14 cellular contexts compared by ENCODE assay signal in the genomic region with DNA sequence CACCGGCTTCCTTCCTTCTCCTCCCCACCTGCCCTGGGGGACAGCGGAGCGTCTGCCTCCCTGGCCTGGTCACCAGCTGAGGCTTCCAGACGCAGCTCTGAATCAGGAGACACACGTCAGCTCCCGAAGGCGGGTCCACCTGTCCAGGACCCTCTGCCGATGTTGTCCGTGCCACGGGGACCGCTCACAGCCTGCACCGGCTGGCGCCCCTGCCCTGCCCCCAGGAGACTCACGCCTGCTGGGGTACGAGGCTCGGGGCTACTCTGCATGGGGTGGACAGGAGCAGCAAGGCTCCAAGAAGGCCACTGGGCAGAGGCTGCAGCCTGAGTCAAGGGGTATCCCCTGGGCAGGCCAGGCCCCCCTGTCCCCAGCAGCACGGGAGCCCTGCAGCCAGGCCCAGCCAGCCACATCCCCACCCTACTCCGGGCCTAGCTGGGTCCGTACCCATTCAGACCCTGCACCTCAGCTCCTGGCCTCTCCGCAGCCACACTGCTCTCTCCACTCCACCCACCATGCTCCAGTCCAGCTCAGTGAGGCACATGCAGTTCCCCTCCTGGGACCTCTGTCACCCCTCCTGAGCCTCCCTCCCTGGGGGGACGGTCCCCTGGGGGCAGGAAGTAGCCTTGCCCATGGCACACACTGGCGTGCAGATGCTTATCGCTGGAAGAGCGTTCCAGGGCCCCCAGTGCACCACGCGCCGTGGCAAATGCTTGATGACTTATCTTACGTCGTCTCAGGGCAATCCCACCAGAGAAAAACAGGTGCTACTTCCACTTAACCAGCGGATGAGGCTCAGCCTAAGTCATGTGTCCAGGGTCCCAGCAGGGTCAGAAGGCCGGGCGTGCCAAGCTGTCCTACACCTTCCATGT. TPM values are rescaled to one million over a fixed set of nuclear protein-coding genes. Genes with fewer than 3 reads are reported as not detected.
DNase-seq lines count a peak whose midpoint lies in the region; ATAC-seq and TF ChIP-seq lines count a peak whose summit lies in the region.
"Had no signal": no experiment of that assay in that cellular context is flagged by ENCODE, and none has a peak within 500 bp of the region (broad histone marks: within the 10 kb centered on the region; RNA-seq: fewer than 3 reads in every experiment).

No MANE protein-coding gene starts in this region.

- POLR2A ChIA-PET in HEK293 (lab: Yijun Ruan, JAX), result no interaction called here

- H3K9me3 ChIP-seq in HEK293 (ENCODE audit: control insufficient read depth, insufficient read depth, low read depth, low read length), result no peaks in the 10 kb centered on the region
- H3K9me3 ChIP-seq: transverse colon had no signal

- DNase-seq in NCI-H1417 (lab: John Stamatoyannopoulos, UW), result peak in 2 of 3 experiments; percentile 41 to 52
- DNase-seq in NCI-H1417 treated with DMSO at 0.1 percent for 48 hours (lab: John Stamatoyannopoulos, UW), result no peak
- DNase-seq in natural killer cell, result no peak
- no peak for DNase-seq in HuH-7.5 (ENCODE audit: low spot score)
- DNase-seq in SK-N-DZ (ENCODE audit: low spot score), result no peak
- DNase-seq in NCI-H510A treated with DMSO at 0.1 percent for 48 hours (lab: John Stamatoyannopoulos, UW), result no peak
- DNase-seq: 8988T; GF-D8; stimulated activated CD4-positive, alpha-beta T cell treated with anti-CD3 and anti-CD28 coated beads, Interleukin-1b, Interleukin-23, amount 100 ng/mL, for 48 hours; transverse colon had no signal

- H3K9me3 Mint-ChIP-seq in activated T-helper 17 cell treated with anti-CD3 and anti-CD28 coated beads, Interleukin-2, amount 50 U/mL, for 72 hours, result no peaks in the 10 kb centered on the region
- H3K9me3 Mint-ChIP-seq in natural killer cell, result no peaks in the 10 kb centered on the region

- CTCF ChIA-PET in HEK293 (lab: Yijun Ruan, JAX), result interaction anchor here (0.6 to 1.1 kb wide), 4 partner anchors 9 to 183 kb away, joined by 3 to 4 read pairs (median 4); no protein-coding TSS in a partner anchor

- no peaks in the 10 kb centered on the region for H3K36me3 ChIP-seq in HEK293 (ENCODE audit: control insufficient read depth in 2 of 2, insufficient read depth in 1 of 2, low read length in 2 of 2)
- H3K36me3 ChIP-seq: transverse colon had no signal

- intact Hi-C loops in natural killer cell (cut with micrococcal nuclease), result no loop called here

- H3K27ac ChIP-seq in HEK293 (ENCODE audit: extremely low read depth, low read depth, low read length), result no peak overlapping the region
- H3K27ac ChIP-seq: transverse colon had no signal

- H3K27ac Mint-ChIP-seq in activated T-helper 17 cell treated with anti-CD3 and anti-CD28 coated beads, Interleukin-2, amount 50 U/mL, for 72 hours, result no peak overlapping the region
- H3K27ac Mint-ChIP-seq in natural killer cell, result no peak overlapping the region

- no peaks in the 10 kb centered on the region for H3K4me1 Mint-ChIP-seq in activated T-helper 17 cell treated with anti-CD3 and anti-CD28 coated beads, Interleukin-2, amount 50 U/mL, for 72 hours
- peaks cover 0 to 5% of the 10 kb centered on the region in 2 donors for H3K4me1 Mint-ChIP-seq in natural killer cell

- H3K4me1 ChIP-seq in HEK293 (ENCODE audit: control insufficient read depth, insufficient read depth, low read length), result no peaks in the 10 kb centered on the region

- peak; percentile 40 for ATAC-seq in activated T-helper 17 cell treated with anti-CD3 and anti-CD28 coated beads, Interleukin-2, amount 50 U/mL, for 72 hours (replicated peaks)
- ATAC-seq in natural killer cell, result peak in 2 of 3 donors; percentile 30 to 50

- TF ChIP-seq CTCF in HEK293 (tag by site-specific recombination; IDR thresholded peaks at IDR 0.05), result no peak
- no peak for TF ChIP-seq CTCF in natural killer cell (IDR thresholded peaks at IDR 0.05)

- no peak overlapping the region for H3K4me3 ChIP-seq in HEK293 (ENCODE audit: low read depth, low read length)
- H3K4me3 ChIP-seq: transverse colon had no signal

- H3K4me3 Mint-ChIP-seq in activated T-helper 17 cell treated with anti-CD3 and anti-CD28 coated beads, Interleukin-2, amount 50 U/mL, for 72 hours, result no peak overlapping the region
- no peak overlapping the region for H3K4me3 Mint-ChIP-seq in natural killer cell

- peaks cover 3% of the 10 kb centered on the region for H3K27me3 Mint-ChIP-seq in activated T-helper 17 cell treated with anti-CD3 and anti-CD28 coated beads, Interleukin-2, amount 50 U/mL, for 72 hours
- H3K27me3 Mint-ChIP-seq in natural killer cell (ENCODE audit: low read depth in 2 of 2), result no peaks in the 10 kb centered on the region

- H3K36me3 Mint-ChIP-seq in activated T-helper 17 cell treated with anti-CD3 and anti-CD28 coated beads, Interleukin-2, amount 50 U/mL, for 72 hours (ENCODE audit: low read depth), result no peaks in the 10 kb centered on the region
- no peaks in the 10 kb centered on the region for H3K36me3 Mint-ChIP-seq in natural killer cell

TF ChIP-seq in HEK293, 187 proteins besides CTCF, POLR2A, EP300 and RAD21:
- TF ChIP-seq ZNF571 (tag by site-specific recombination; IDR thresholded peaks at IDR 0.05), result no peak
- TF ChIP-seq GLIS1 (tag by site-specific recombination; IDR thresholded peaks at IDR 0.05), result peak; percentile 53
- TF ChIP-seq ZNF121 (tag by site-specific recombination; IDR thresholded peaks at IDR 0.05), result no peak
- peak; percentile 76 for TF ChIP-seq ZIC2 (tag by site-specific recombination; IDR thresholded peaks at IDR 0.05)
- TF ChIP-seq SALL2 (tag by site-specific recombination; IDR thresholded peaks at IDR 0.05; ENCODE audit: borderline replicate concordance), result no peak
- no peak for TF ChIP-seq ZNF776 (tag by site-specific recombination; IDR thresholded peaks at IDR 0.05; ENCODE audit: borderline replicate concordance)
- TF ChIP-seq ZNF169 (tag by site-specific recombination; IDR thresholded peaks at IDR 0.05), result no peak
- peak; percentile 64 for TF ChIP-seq ZNF600 (tag by site-specific recombination; IDR thresholded peaks at IDR 0.05)
- TF ChIP-seq ZNF777 (tag by site-specific recombination; IDR thresholded peaks at IDR 0.05; ENCODE audit: borderline replicate concordance), result no peak
- peak; percentile 45; the same call in 1 of the 2 replicates for TF ChIP-seq PBX3 (CRISPR knock-in tag; IDR thresholded peaks at IDR 0.05)
- no peak for TF ChIP-seq ZNF677 (tag by site-specific recombination; IDR thresholded peaks at IDR 0.05)
- TF ChIP-seq SP2 (tag by site-specific recombination; IDR thresholded peaks at IDR 0.05), result peak; percentile 26; the same call in 1 of the 2 replicates
- TF ChIP-seq ZNF530 (tag by site-specific recombination; IDR thresholded peaks at IDR 0.05; ENCODE audit: low read depth), result no peak

RNA-seq across cellular contexts. Expression of gene CCDC187, which starts 2.2 kb away (rescaled TPM):
- total RNA-seq in activated T-helper 17 cell treated with anti-CD3 and anti-CD28 coated beads, Interleukin-2, amount 50 U/mL, for 72 hours, result under 1 TPM in 1 of 2 donors, not detected in 1; 0.02 TPM
- total RNA-seq in natural killer cell, result under 1 TPM in 1 of 3 donors, not detected in 2; 0.18 TPM
- 0.06 TPM in 1 of 2 replicates, not detected in the other for polyA plus RNA-seq in SK-N-DZ (2014; cell fraction: cytosol; rRNA removed)
- 0.09 and 0.35 TPM in 2 replicates for polyA plus RNA-seq in SK-N-DZ (2014; cell fraction: nucleus; rRNA removed)
- total RNA-seq: renal cortical epithelial cell had no signal
- polyA plus RNA-seq: esophagus had no signal

RNA-seq across cellular contexts. Expression of gene GPSM1, which starts 21.3 kb away (rescaled TPM):
- 10 to 100 TPM in 1 of 2 donors, 1 to 10 TPM in 1; 5.9 to 16.3 TPM for total RNA-seq in activated T-helper 17 cell treated with anti-CD3 and anti-CD28 coated beads, Interleukin-2, amount 50 U/mL, for 72 hours
- total RNA-seq in natural killer cell, result 1 to 10 TPM; 2.6 to 4.2 (median 3.4) TPM
- 32.3 and 50.0 TPM in 2 replicates for polyA plus RNA-seq in SK-N-DZ (2014; cell fraction: cytosol; rRNA removed)
- 93.4 and 93.5 TPM in 2 replicates for polyA plus RNA-seq in SK-N-DZ (2014; cell fraction: nucleus; rRNA removed)

RNA-seq across cellular contexts. Expression of gene DNLZ, which starts 57.5 kb away (rescaled TPM):
- 10 to 100 TPM; 10.3 to 24.0 TPM for total RNA-seq in activated T-helper 17 cell treated with anti-CD3 and anti-CD28 coated beads, Interleukin-2, amount 50 U/mL, for 72 hours
- total RNA-seq in natural killer cell, result 10 to 100 TPM; 24.6 to 34.8 (median 28.9) TPM
- 39.9 and 53.5 TPM in 2 replicates for polyA plus RNA-seq in SK-N-DZ (2014; cell fraction: cytosol; rRNA removed)
- polyA plus RNA-seq in SK-N-DZ (2014; cell fraction: nucleus; rRNA removed), result 53.5 and 73.3 TPM in 2 replicates

Comparison
In these comparisons a context has a peak if more than half of its experiments do, and no peak if none do; other contexts are left out.
1. DNase-seq: peak in NCI-H1417 (2 of 3); none in NCI-H1417 treated with DMSO at 0.1 percent for 48 hours (single experiment), natural killer cell (single experiment), HuH-7.5 (single experiment), SK-N-DZ (single experiment) and NCI-H510A treated with DMSO at 0.1 percent for 48 hours (single experiment).